In the genomic region with DNA sequence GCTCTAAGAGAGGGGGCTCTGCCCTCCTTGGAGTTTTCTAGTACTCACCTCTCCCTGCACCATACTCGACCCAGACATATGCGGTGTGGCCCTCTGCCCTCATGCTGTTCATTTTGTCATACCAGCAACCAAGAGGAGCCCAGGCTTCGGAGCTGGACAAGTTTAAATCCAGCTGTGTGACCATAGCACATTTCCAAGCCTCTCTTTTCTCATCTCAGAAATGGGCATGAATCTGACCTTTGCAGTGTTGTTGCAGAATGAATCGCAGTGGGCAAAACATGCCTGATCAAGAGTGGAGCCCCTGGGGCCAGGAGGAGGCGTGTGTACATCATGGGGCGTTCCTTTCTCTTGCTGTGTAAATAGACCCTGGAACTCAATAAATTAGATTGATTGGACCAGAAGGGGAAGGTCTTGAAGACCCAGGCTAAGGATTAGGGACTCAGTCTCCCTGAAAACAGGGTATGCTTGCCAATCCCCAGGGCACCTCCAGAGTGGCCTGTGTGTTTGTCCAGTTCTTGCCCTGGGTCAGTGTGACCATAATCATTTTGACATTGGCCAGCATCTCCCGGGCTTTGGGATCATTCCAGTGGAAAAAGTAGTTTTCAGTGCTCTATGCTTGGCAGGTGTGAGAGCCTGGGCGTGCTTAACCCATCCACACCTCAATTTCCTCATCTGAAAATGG, we compare ENCODE assay signal across 2 cellular contexts.
TF ChIP-seq lines count a peak whose summit lies in the region.

No MANE protein-coding gene starts in this region.

TF ChIP-seq in SK-N-SH, 30 proteins besides CTCF, POLR2A, EP300 and RAD21:
- TF ChIP-seq MXI1 (IDR thresholded peaks at IDR 0.05; ENCODE audit: low read depth, low read length): no peak
- TF ChIP-seq NRF1 (IDR thresholded peaks at IDR 0.05; ENCODE audit: low read depth, low read length): no peak
- no peak for TF ChIP-seq TEAD4 (IDR thresholded peaks at IDR 0.05; ENCODE audit: borderline replicate concordance, insufficient read depth)
- no peak for TF ChIP-seq JUND (IDR thresholded peaks at IDR 0.05)
- TF ChIP-seq ELF1 (IDR thresholded peaks at IDR 0.05): no peak
- TF ChIP-seq MAX (IDR thresholded peaks at IDR 0.05; ENCODE audit: low read depth): no peak
- no peak for TF ChIP-seq FOSL2 (IDR thresholded peaks at IDR 0.05; ENCODE audit: borderline replicate concordance, low read depth)
- TF ChIP-seq SIN3A (IDR thresholded peaks at IDR 0.05; ENCODE audit: borderline replicate concordance, low read depth, low read length): no peak
- TF ChIP-seq IRF3 (IDR thresholded peaks at IDR 0.05; ENCODE audit: low read depth, low read length): no peak
- no peak; the same call in 1 of the 2 replicates for TF ChIP-seq FOXM1 (IDR thresholded peaks at IDR 0.05; ENCODE audit: low read depth)
- no peak for TF ChIP-seq GABPA (IDR thresholded peaks at IDR 0.05; ENCODE audit: low read depth)
- TF ChIP-seq, protein P1, sequence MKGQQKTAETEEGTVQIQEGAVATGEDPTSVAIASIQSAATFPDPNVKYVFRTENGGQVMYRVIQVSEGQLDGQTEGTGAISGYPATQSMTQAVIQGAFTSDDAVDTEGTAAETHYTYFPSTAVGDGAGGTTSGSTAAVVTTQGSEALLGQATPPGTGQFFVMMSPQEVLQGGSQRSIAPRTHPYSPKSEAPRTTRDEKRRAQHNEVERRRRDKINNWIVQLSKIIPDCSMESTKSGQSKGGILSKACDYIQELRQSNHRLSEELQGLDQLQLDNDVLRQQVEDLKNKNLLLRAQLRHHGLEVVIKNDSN (IDR thresholded peaks at IDR 0.05; ENCODE audit: borderline replicate concordance, low read depth): no peak
- TF ChIP-seq GATA2 (CRISPR knock-in tag; IDR thresholded peaks at IDR 0.05): no peak
- no peak for TF ChIP-seq USF2 (IDR thresholded peaks at IDR 0.05; ENCODE audit: borderline replicate concordance, low read depth, low read length)
- TF ChIP-seq FOXJ3 (CRISPR knock-in tag; IDR thresholded peaks at IDR 0.05): no peak
- no peak for TF ChIP-seq POLR2AphosphoS5 (IDR thresholded peaks at IDR 0.05; ENCODE audit: low read depth, low read length)
- TF ChIP-seq RCOR1 (IDR thresholded peaks at IDR 0.05; ENCODE audit: low read length): no peak
- TF ChIP-seq TCF12 (IDR thresholded peaks at IDR 0.05): no peak

TF ChIP-seq in SK-N-SH treated with all-trans-retinoic acid at 6 μM for 48 hours, 23 proteins besides CTCF, POLR2A, EP300 and RAD21:
- no peak for TF ChIP-seq ZNF8 (CRISPR knock-in tag; IDR thresholded peaks at IDR 0.05)
- no peak for TF ChIP-seq PATZ1 (CRISPR knock-in tag; IDR thresholded peaks at IDR 0.05; ENCODE audit: borderline replicate concordance)
- TF ChIP-seq, protein P2, sequence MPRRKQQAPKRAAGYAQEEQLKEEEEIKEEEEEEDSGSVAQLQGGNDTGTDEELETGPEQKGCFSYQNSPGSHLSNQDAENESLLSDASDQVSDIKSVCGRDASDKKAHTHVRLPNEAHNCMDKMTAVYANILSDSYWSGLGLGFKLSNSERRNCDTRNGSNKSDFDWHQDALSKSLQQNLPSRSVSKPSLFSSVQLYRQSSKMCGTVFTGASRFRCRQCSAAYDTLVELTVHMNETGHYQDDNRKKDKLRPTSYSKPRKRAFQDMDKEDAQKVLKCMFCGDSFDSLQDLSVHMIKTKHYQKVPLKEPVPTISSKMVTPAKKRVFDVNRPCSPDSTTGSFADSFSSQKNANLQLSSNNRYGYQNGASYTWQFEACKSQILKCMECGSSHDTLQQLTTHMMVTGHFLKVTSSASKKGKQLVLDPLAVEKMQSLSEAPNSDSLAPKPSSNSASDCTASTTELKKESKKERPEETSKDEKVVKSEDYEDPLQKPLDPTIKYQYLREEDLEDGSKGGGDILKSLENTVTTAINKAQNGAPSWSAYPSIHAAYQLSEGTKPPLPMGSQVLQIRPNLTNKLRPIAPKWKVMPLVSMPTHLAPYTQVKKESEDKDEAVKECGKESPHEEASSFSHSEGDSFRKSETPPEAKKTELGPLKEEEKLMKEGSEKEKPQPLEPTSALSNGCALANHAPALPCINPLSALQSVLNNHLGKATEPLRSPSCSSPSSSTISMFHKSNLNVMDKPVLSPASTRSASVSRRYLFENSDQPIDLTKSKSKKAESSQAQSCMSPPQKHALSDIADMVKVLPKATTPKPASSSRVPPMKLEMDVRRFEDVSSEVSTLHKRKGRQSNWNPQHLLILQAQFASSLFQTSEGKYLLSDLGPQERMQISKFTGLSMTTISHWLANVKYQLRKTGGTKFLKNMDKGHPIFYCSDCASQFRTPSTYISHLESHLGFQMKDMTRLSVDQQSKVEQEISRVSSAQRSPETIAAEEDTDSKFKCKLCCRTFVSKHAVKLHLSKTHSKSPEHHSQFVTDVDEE (CRISPR knock-in tag; IDR thresholded peaks at IDR 0.05): no peak
- no peak for TF ChIP-seq ARNTL (CRISPR knock-in tag; IDR thresholded peaks at IDR 0.05; ENCODE audit: borderline replicate concordance, low read depth)
- TF ChIP-seq TCF4 (CRISPR knock-in tag; IDR thresholded peaks at IDR 0.05; ENCODE audit: borderline replicate concordance): no peak
- TF ChIP-seq, protein P3, sequence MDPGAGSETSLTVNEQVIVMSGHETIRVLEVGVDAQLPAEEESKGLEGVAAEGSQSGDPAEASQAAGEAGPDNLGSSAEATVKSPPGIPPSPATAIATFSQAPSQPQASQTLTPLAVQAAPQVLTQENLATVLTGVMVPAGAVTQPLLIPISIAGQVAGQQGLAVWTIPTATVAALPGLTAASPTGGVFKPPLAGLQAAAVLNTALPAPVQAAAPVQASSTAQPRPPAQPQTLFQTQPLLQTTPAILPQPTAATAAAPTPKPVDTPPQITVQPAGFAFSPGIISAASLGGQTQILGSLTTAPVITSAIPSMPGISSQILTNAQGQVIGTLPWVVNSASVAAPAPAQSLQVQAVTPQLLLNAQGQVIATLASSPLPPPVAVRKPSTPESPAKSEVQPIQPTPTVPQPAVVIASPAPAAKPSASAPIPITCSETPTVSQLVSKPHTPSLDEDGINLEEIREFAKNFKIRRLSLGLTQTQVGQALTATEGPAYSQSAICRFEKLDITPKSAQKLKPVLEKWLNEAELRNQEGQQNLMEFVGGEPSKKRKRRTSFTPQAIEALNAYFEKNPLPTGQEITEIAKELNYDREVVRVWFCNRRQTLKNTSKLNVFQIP (CRISPR knock-in tag; IDR thresholded peaks at IDR 0.05; ENCODE audit: borderline replicate concordance, low read depth): no peak
- TF ChIP-seq RARB (CRISPR knock-in tag; IDR thresholded peaks at IDR 0.05): no peak
- TF ChIP-seq ESRRG (CRISPR knock-in tag; IDR thresholded peaks at IDR 0.05): no peak
- TF ChIP-seq PPARA (CRISPR knock-in tag; IDR thresholded peaks at IDR 0.05; ENCODE audit: borderline replicate concordance): no peak
- TF ChIP-seq, protein P4, sequence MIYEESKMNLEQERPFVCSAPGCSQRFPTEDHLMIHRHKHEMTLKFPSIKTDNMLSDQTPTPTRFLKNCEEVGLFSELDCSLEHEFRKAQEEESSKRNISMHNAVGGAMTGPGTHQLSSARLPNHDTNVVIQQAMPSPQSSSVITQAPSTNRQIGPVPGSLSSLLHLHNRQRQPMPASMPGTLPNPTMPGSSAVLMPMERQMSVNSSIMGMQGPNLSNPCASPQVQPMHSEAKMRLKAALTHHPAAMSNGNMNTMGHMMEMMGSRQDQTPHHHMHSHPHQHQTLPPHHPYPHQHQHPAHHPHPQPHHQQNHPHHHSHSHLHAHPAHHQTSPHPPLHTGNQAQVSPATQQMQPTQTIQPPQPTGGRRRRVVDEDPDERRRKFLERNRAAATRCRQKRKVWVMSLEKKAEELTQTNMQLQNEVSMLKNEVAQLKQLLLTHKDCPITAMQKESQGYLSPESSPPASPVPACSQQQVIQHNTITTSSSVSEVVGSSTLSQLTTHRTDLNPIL (CRISPR knock-in tag; IDR thresholded peaks at IDR 0.05; ENCODE audit: low read depth): no peak
- no peak for TF ChIP-seq ZNF70 (CRISPR knock-in tag; IDR thresholded peaks at IDR 0.05)
- TF ChIP-seq CSDC2 (CRISPR knock-in tag; IDR thresholded peaks at IDR 0.05): no peak
- TF ChIP-seq CSRNP3 (CRISPR knock-in tag; IDR thresholded peaks at IDR 0.05): no peak
- TF ChIP-seq ZC3H10 (CRISPR knock-in tag; IDR thresholded peaks at IDR 0.05): no peak
- TF ChIP-seq OSR1 (CRISPR knock-in tag; IDR thresholded peaks at IDR 0.05): no peak
- TF ChIP-seq SNAI2 (CRISPR knock-in tag; IDR thresholded peaks at IDR 0.05): no peak
- TF ChIP-seq TOX (CRISPR knock-in tag; IDR thresholded peaks at IDR 0.05; ENCODE audit: borderline replicate concordance): no peak
- no peak for TF ChIP-seq ZFP3 (CRISPR knock-in tag; IDR thresholded peaks at IDR 0.05)
